Comparison of ENCODE assay signal across 17 cellular contexts in the genomic region with DNA sequence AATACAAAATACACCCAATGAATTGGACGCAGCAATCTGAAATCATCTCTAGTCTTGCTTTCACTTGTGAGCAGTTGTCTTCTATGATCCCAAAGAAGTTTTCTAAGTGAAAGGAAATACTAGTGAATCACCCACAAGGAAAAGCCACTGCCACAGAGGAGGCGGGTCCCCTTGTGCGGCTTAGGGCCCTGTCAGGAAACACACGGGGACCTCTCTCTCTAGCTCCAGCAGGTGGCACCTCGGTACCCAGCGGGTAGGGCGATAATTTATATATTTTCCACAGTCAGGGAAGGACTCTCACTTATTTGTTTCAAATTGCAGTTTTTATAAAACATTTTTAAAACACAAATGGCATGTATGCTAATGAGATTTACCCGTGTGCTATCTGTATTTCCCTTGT.
DNase-seq lines count a peak whose midpoint lies in the region; ATAC-seq and TF ChIP-seq lines count a peak whose summit lies in the region.
"Had no signal": no experiment of that assay in that cellular context is flagged by ENCODE, and none has a peak within 500 bp of the region (broad histone marks: within the 10 kb centered on the region; RNA-seq: fewer than 3 reads in every experiment).

No MANE protein-coding gene starts in this region.

- no peak for ATAC-seq in HG02642 (IDR thresholded peaks at IDR 0.05; ENCODE audit: poor library complexity, unreplicated experiment)
- ATAC-seq: pancreas had no signal

- intact Hi-C loops in Caco-2 (cut with micrococcal nuclease; ENCODE audit: unreplicated experiment) (no loop called here), dorsolateral prefrontal cortex (cut with DNase I) (no loop called here)

- no peak overlapping the region for H3K4me3 Mint-ChIP-seq in Caco-2 (ENCODE audit: unreplicated experiment)

- TF ChIP-seq CTCF in Caco-2 (IDR thresholded peaks at IDR 0.05; ENCODE audit: insufficient read depth in 1 of 2, low read depth in 1 of 2, low read length in 1 of 2, severe bottlenecking in 1 of 2, unreplicated experiment in 1 of 2) (no peak), osteoblast (IDR thresholded peaks at IDR 0.05; ENCODE audit: extremely low read depth, low read depth, low read length) (no peak), dorsolateral prefrontal cortex (IDR thresholded peaks at IDR 0.05 in 54 of 56, conservative IDR thresholded peaks at IDR 0.05 in 2 of 56; ENCODE audit: low read depth in 1 of 56, partially characterized antibody in 56 of 56) (peak in 8 of 56 donors; percentile 7 to 27 (median 14))

- H3K4me3 ChIP-seq in Caco-2 (ENCODE audit: low read depth, low read length): no peak overlapping the region
- H3K4me3 ChIP-seq in osteoblast (ENCODE audit: insufficient read depth, low read length): no peak overlapping the region
- H3K4me3 ChIP-seq in dorsolateral prefrontal cortex: no peak overlapping the region
- H3K4me3 ChIP-seq: ascending aorta, MG63, pancreas, thoracic aorta had no signal

- peaks cover 17% of the 10 kb centered on the region for H3K36me3 Mint-ChIP-seq in Caco-2 (ENCODE audit: insufficient read depth, unreplicated experiment)

- CTCF ChIA-PET in Caco-2 (lab: Charles Lee): no interaction called here

- H3K36me3 ChIP-seq in Caco-2 (ENCODE audit: control insufficient read depth, insufficient read depth, low read length) (no peaks in the 10 kb centered on the region), osteoblast (ENCODE audit: insufficient read depth, low read length) (peaks cover 11% of the 10 kb centered on the region)
- H3K36me3 ChIP-seq: MG63 had no signal

- H4K20me1 ChIP-seq in osteoblast (ENCODE audit: insufficient read depth, low read length): no peaks in the 10 kb centered on the region

- H3K4me1 ChIP-seq in Caco-2: no peaks in the 10 kb centered on the region
- H3K4me1 ChIP-seq in osteoblast (ENCODE audit: insufficient read depth, low read length): peaks cover 3% of the 10 kb centered on the region
- H3K4me1 ChIP-seq: ascending aorta, pancreas had no signal

- BruUV-seq in Caco-2 (replicated peaks; lab: Mats Ljungman, UMichigan): TSS peak; percentile 44

- H3K27me3 ChIP-seq in Caco-2 (replicated peaks; ENCODE audit: control insufficient read depth, insufficient read depth, low read length) (no peaks in the 10 kb centered on the region), osteoblast (ENCODE audit: insufficient read depth, low read length) (no peaks in the 10 kb centered on the region), dorsolateral prefrontal cortex (no peaks in the 10 kb centered on the region)
- H3K27me3 ChIP-seq: ascending aorta, MG63, pancreas had no signal

- POLR2A ChIA-PET in Caco-2 (lab: Charles Lee): no interaction called here

- H3K27ac Mint-ChIP-seq in Caco-2 (ENCODE audit: unreplicated experiment): no peak overlapping the region
- H3K27ac Mint-ChIP-seq: activated T-helper 2 cell treated with anti-CD3 and anti-CD28 coated beads, Interferon-gamma antibody, Interleukin-2, Interleukin-4, amounts not matched to agents 10 μg/mL and 5 μg/mL and 100 μg/mL, durations not matched to agents 14 hours and 24 hours and 36 hours had no signal

- H3K79me2 ChIP-seq in osteoblast (ENCODE audit: insufficient read depth, low read length): no peaks in the 10 kb centered on the region

- H3K4me2 ChIP-seq in osteoblast (ENCODE audit: insufficient read depth, low read length): no peak overlapping the region

- H3K27ac ChIP-seq in osteoblast (ENCODE audit: low read depth, low read length) (no peak overlapping the region), dorsolateral prefrontal cortex (no peak overlapping the region)
- H3K27ac ChIP-seq: ascending aorta, pancreas, thoracic aorta had no signal

- no peaks in the 10 kb centered on the region for H3K9me3 Mint-ChIP-seq in Caco-2 (ENCODE audit: unreplicated experiment)
- H3K9me3 Mint-ChIP-seq: activated T-helper 2 cell treated with anti-CD3 and anti-CD28 coated beads, Interferon-gamma antibody, Interleukin-2, Interleukin-4, amounts not matched to agents 10 μg/mL and 5 μg/mL and 100 μg/mL, durations not matched to agents 14 hours and 24 hours and 36 hours had no signal

- DNase-seq in Caco-2: peak in 1 of 2 experiments; percentile 1
- DNase-seq in ELR (ENCODE audit: low read depth): peak; percentile 22
- peak; percentile 35 for DNase-seq in NCI-H69 (lab: John Stamatoyannopoulos, UW)
- DNase-seq in iPS-NIHi7 (ENCODE audit: extremely low spot score): peak; percentile 33
- no peak for DNase-seq in osteoblast (ENCODE audit: insufficient read length, low spot score, missing footprints)
- no peak for DNase-seq in dorsolateral prefrontal cortex
- DNase-seq: activated CD8-positive, alpha-beta memory T cell treated with anti-CD3 and anti-CD28 coated beads for 24 hours; C1 segment of cervical spinal cord; foreskin melanocyte; MG63; NCI-H2081 treated with DMSO at 0.1 percent for 48 hours; pancreas; small intestine had no signal

- no peak overlapping the region for H2AFZ ChIP-seq in osteoblast (ENCODE audit: low read length)

- H3K4me1 Mint-ChIP-seq in Caco-2 (ENCODE audit: low read depth, unreplicated experiment): peaks cover 15% of the 10 kb centered on the region

- H3K9me3 ChIP-seq in Caco-2: no peaks in the 10 kb centered on the region
- no peaks in the 10 kb centered on the region for H3K9me3 ChIP-seq in osteoblast (ENCODE audit: low read depth, low read length)
- H3K9me3 ChIP-seq: ascending aorta, MG63, pancreas, thoracic aorta had no signal

- no peaks in the 10 kb centered on the region for H3K27me3 Mint-ChIP-seq in Caco-2 (ENCODE audit: insufficient read depth, unreplicated experiment)

Comparison
In these comparisons a context has a peak if more than half of its experiments do, and no peak if none do; other contexts are left out.
1. DNase-seq: peak in ELR (single experiment), NCI-H69 (single experiment) and iPS-NIHi7 (single experiment); none in osteoblast (single experiment) and dorsolateral prefrontal cortex (0 of 10).